ENCODE assay signal across 11 cellular contexts in genomic region chr2:177547122-177547521, GRCh38.
DNase-seq lines count a peak whose midpoint lies in the region; ATAC-seq, FAIRE-seq and TF ChIP-seq lines count a peak whose summit lies in the region.
"Had no signal": no experiment of that assay in that cellular context is flagged by ENCODE, and none has a peak within 500 bp of the region (broad histone marks: within the 10 kb centered on the region; RNA-seq: fewer than 3 reads in every experiment).

No MANE protein-coding gene starts in this region.

- no peak for DNase-seq in HepG2 (ENCODE audit: low spot score)
- DNase-seq in right lobe of liver = no peak
- no peak for DNase-seq in NCI-H1694 treated with DMSO at 0.1 percent for 48 hours (lab: John Stamatoyannopoulos, UW)
- DNase-seq in activated CD4-positive, alpha-beta T cell treated with anti-CD3 and anti-CD28 coated beads, Interleukin-2, amount 50 U/mL, for 4 hours = no peak
- no peak for DNase-seq in NCI-H1694 (lab: John Stamatoyannopoulos, UW)
- DNase-seq: activated CD4-positive, alpha-beta T cell treated with anti-CD3 and anti-CD28 coated beads, Interleukin-2, amount 50 U/mL, for 48 hours; islet precursor cell; NCI-H1930 had no signal

- no peak for TF ChIP-seq RAD21 in HepG2 (CRISPR knock-in tag; IDR thresholded peaks at IDR 0.05)

- no peak; the same call in 2 of the 3 replicates for ATAC-seq in HepG2
- ATAC-seq in right lobe of liver = no peak
- peak; percentile 93 for ATAC-seq in GM21786 (IDR thresholded peaks at IDR 0.05; ENCODE audit: unreplicated experiment)
- peak; percentile 89 for ATAC-seq in HG03342 (IDR thresholded peaks at IDR 0.05; ENCODE audit: unreplicated experiment)

- no peaks in the 10 kb centered on the region for H4K20me1 ChIP-seq in HepG2 (ENCODE audit: insufficient read depth, low read length)

- TF ChIP-seq EP300 in HepG2 (IDR thresholded peaks at IDR 0.05; ENCODE audit: low read depth in 2 of 2, low read length in 2 of 2) (no peak), HepG2 (CRISPR knock-in tag; IDR thresholded peaks at IDR 0.05; ENCODE audit: borderline replicate concordance) (no peak)

- H3K4me1 ChIP-seq in HepG2 (ENCODE audit: insufficient read depth, low read length) = peaks cover 6% of the 10 kb centered on the region
- no peaks in the 10 kb centered on the region for H3K4me1 ChIP-seq in right lobe of liver
- peaks cover 0 to 36% (median 30%) of the 10 kb centered on the region in 5 donors for H3K4me1 ChIP-seq in subcutaneous abdominal adipose tissue (ENCODE audit: control insufficient read depth in 5 of 5, insufficient read depth in 5 of 5, low read length in 5 of 5)

- H3K36me3 ChIP-seq in HepG2 (replicated peaks in 1 of 2; ENCODE audit: control insufficient read depth in 1 of 2, insufficient read depth in 2 of 2, low read length in 2 of 2) = no peaks in the 10 kb centered on the region
- no peaks in the 10 kb centered on the region for H3K36me3 ChIP-seq in right lobe of liver
- H3K36me3 ChIP-seq in subcutaneous abdominal adipose tissue (ENCODE audit: control insufficient read depth in 5 of 5, insufficient read depth in 5 of 5, low read length in 5 of 5) = no peaks in the 10 kb centered on the region

- no peaks in the 10 kb centered on the region for H3K9me3 ChIP-seq in HepG2 (ENCODE audit: low read length)
- H3K9me3 ChIP-seq in right lobe of liver = no peaks in the 10 kb centered on the region
- no peaks in the 10 kb centered on the region for H3K9me3 ChIP-seq in subcutaneous abdominal adipose tissue (ENCODE audit: control insufficient read depth in 5 of 5, low read length in 5 of 5)

- H3K9ac ChIP-seq in HepG2 (ENCODE audit: insufficient read depth, low read depth, low read length) (no peak overlapping the region), subcutaneous abdominal adipose tissue (ENCODE audit: low read length in 5 of 5) (no peak overlapping the region)

- CTCF ChIA-PET in HepG2 (lab: Yijun Ruan, JAX; ENCODE audit: low intra/inter-chr PET ratio, low total read pairs) = no interaction called here

- H3K27ac ChIP-seq in HepG2 (ENCODE audit: extremely low read length, insufficient read depth, low read length) (no peak overlapping the region), right lobe of liver (no peak overlapping the region), subcutaneous abdominal adipose tissue (ENCODE audit: low read depth, low read length) (peak overlapping the region; percentile 6)

- TF ChIP-seq CTCF in HepG2 (CRISPR knock-in tag; IDR thresholded peaks at IDR 0.05) = no peak
- TF ChIP-seq CTCF in right lobe of liver (IDR thresholded peaks at IDR 0.05) = no peak

- no peak for FAIRE-seq in HepG2 (lab: Jason Lieb, UNC)

- intact Hi-C loops in HepG2 (cut with micrococcal nuclease; ENCODE audit: unreplicated experiment) = no loop called here
- intact Hi-C loops in right lobe of liver (cut with DNase I) = no loop called here

- TF ChIP-seq POLR2A in HepG2 (IDR thresholded peaks at IDR 0.05; ENCODE audit: insufficient read depth in 1 of 2, low read depth in 2 of 2, low read length in 2 of 2) (no peak), right lobe of liver (IDR thresholded peaks at IDR 0.05) (no peak)

- no peak overlapping the region for H2AFZ ChIP-seq in HepG2 (ENCODE audit: low read length)

- no peaks in the 10 kb centered on the region for H3K79me2 ChIP-seq in HepG2 (ENCODE audit: insufficient read depth, low read length)

- in situ Hi-C loops in HepG2 (cut with HindIII; ENCODE audit: extremely low pct_ligation_motif_present, low pct_unique_long_range_greater_than_20kb) = no loop called here

- BruUV-seq in HepG2 (replicated peaks; lab: Mats Ljungman, UMichigan) = no TSS peak

- POLR2A ChIA-PET in HepG2 (lab: Yijun Ruan, JAX) = no interaction called here

- H3K27me3 ChIP-seq in HepG2 (ENCODE audit: control insufficient read depth in 1 of 2, insufficient read depth in 2 of 2, low read length in 2 of 2) (no peaks in the 10 kb centered on the region), right lobe of liver (no peaks in the 10 kb centered on the region), subcutaneous abdominal adipose tissue (ENCODE audit: control insufficient read depth in 5 of 5, insufficient read depth in 4 of 5, low read length in 5 of 5) (no peaks in the 10 kb centered on the region)

- H3K4me3 ChIP-seq in HepG2 (replicated peaks in 1 of 3; ENCODE audit: insufficient read depth in 1 of 3, low read depth in 2 of 3, low read length in 3 of 3) (no peak overlapping the region), right lobe of liver (no peak overlapping the region), subcutaneous abdominal adipose tissue (ENCODE audit: low read depth in 1 of 5, low read length in 5 of 5) (no peak overlapping the region)

- no peak overlapping the region for H3K4me2 ChIP-seq in HepG2 (ENCODE audit: low read depth, low read length)

TF ChIP-seq in HepG2, 621 proteins besides CTCF, POLR2A, EP300 and RAD21:
- TF ChIP-seq AGO2 (optimal IDR thresholded peaks at IDR 0.05; ENCODE audit: low read depth, low read length) (peak; percentile 40), KLF9 (CRISPR knock-in tag; IDR thresholded peaks at IDR 0.05; ENCODE audit: low read depth) (no peak)

Comparison
In these comparisons a context has a peak if more than half of its experiments do, and no peak if none do; other contexts are left out.
1. ATAC-seq: peak in GM21786 (single experiment) and HG03342 (single experiment); none in HepG2 (single experiment) and right lobe of liver (0 of 4).